ENCODE assay signal across 12 cellular contexts in the genomic region with DNA sequence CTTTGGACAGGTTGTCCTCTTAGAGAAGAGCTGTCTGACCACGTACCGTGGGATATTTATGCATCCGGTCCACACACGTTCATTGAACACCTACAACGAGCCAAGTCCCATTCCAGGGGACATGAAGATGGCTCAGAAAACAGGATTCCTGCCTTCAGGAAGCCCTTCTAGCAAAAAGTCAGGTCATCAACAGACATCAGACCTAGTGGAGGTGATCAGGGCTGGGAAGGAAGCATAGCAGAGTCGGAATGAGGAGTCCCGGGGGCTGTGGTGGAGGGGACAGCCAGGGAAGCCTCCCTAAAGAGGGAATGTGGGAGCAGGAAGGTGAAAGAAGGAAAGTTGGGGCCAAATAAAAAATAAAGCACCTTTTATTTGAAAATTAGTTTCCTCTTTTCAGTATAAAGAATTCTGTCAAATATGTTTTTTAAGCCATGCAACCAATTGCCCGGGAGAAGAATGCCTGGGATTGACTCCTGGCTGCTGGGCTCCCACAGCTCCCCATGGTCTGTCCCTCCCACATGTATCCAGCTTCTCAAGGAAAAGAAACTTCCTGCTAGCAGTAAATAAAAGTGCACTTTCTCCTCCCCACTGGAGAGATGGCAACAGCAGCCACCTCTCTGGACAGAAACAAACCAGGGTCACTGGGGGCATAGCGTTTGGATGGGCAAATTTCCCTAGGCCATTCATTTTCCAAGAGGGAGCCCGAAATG.
DNase-seq lines count a peak whose midpoint lies in the region; ATAC-seq and TF ChIP-seq lines count a peak whose summit lies in the region.
"Had no signal": no experiment of that assay in that cellular context is flagged by ENCODE, and none has a peak within 500 bp of the region (broad histone marks: within the 10 kb centered on the region; RNA-seq: fewer than 3 reads in every experiment).

No MANE protein-coding gene starts in this region.

- DNase-seq in MCF 10A (ENCODE audit: unreplicated experiment): no peak
- no peak for DNase-seq in mammary epithelial cell
- DNase-seq in osteoblast (ENCODE audit: insufficient read length, low spot score, missing footprints): peak; percentile 50
- DNase-seq in ureter (ENCODE audit: low spot score): peak; percentile 15
- DNase-seq in NAMALWA (ENCODE audit: low spot score): no peak
- DNase-seq in NCI-H146 treated with DMSO at 0.1 percent for 48 hours (lab: John Stamatoyannopoulos, UW; ENCODE audit: unreplicated experiment): no peak
- DNase-seq: NCI-H2081 had no signal

- no peak overlapping the region for H3K4me3 ChIP-seq in mammary epithelial cell (replicated peaks in 1 of 3; ENCODE audit: insufficient read depth in 1 of 3, low read depth in 2 of 3, low read length in 3 of 3)
- H3K4me3 ChIP-seq in osteoblast (ENCODE audit: insufficient read depth, low read length): no peak overlapping the region
- H3K4me3 ChIP-seq: K562 had no signal

- H3K9ac ChIP-seq in mammary epithelial cell (ENCODE audit: insufficient read depth, low read length): no peak overlapping the region

- peaks cover 22% of the 10 kb centered on the region for H3K4me1 Mint-ChIP-seq in MCF 10A (ENCODE audit: insufficient read depth, unreplicated experiment)

- no peak for ATAC-seq in GM18519 (IDR thresholded peaks at IDR 0.05; ENCODE audit: low FRiP score, unreplicated experiment)
- ATAC-seq: K562 had no signal

- POLR2A ChIA-PET in MCF 10A (lab: Yijun Ruan, JAX): interaction anchor here (0.6 kb wide), 1 partner anchor 238 kb away, joined by 3 read pairs; no protein-coding TSS in a partner anchor

- BruUV-seq in MCF 10A (replicated peaks; lab: Mats Ljungman, UMichigan) (no TSS peak), mammary epithelial cell (replicated peaks; lab: Mats Ljungman, UMichigan) (no TSS peak)

- H3K4me1 ChIP-seq in mammary epithelial cell (ENCODE audit: insufficient read depth, low read length): peaks cover 6% of the 10 kb centered on the region
- peaks cover 20% of the 10 kb centered on the region for H3K4me1 ChIP-seq in osteoblast (ENCODE audit: insufficient read depth, low read length)

- H3K36me3 ChIP-seq in mammary epithelial cell (ENCODE audit: insufficient read depth, low read length) (no peaks in the 10 kb centered on the region), osteoblast (ENCODE audit: insufficient read depth, low read length) (peaks cover 11% of the 10 kb centered on the region)

- no peak for TF ChIP-seq CTCF in MCF 10A (IDR thresholded peaks at IDR 0.05; ENCODE audit: unreplicated experiment)
- no peak for TF ChIP-seq CTCF in mammary epithelial cell (conservative IDR thresholded peaks at IDR 0.05 in 1 of 2, IDR thresholded peaks at IDR 0.05 in 1 of 2; ENCODE audit: extremely low read depth in 1 of 2, insufficient read depth in 1 of 2, low read depth in 1 of 2, low read length in 2 of 2)
- no peak for TF ChIP-seq CTCF in osteoblast (IDR thresholded peaks at IDR 0.05; ENCODE audit: extremely low read depth, low read depth, low read length)

- no peak overlapping the region for H3K4me2 ChIP-seq in mammary epithelial cell (ENCODE audit: insufficient read depth, low read depth, low read length)
- peak overlapping the region; percentile 31 for H3K4me2 ChIP-seq in osteoblast (ENCODE audit: insufficient read depth, low read length)

- no peaks in the 10 kb centered on the region for H3K9me3 ChIP-seq in mammary epithelial cell (replicated peaks; ENCODE audit: insufficient read depth, low read length)
- no peaks in the 10 kb centered on the region for H3K9me3 ChIP-seq in osteoblast (ENCODE audit: low read depth, low read length)

- H3K4me3 Mint-ChIP-seq in MCF 10A (ENCODE audit: unreplicated experiment): no peak overlapping the region
- H3K4me3 Mint-ChIP-seq: brain had no signal

- H2AFZ ChIP-seq in mammary epithelial cell (ENCODE audit: low read depth, low read length) (no peak overlapping the region), osteoblast (ENCODE audit: low read length) (no peak overlapping the region)

- no peak overlapping the region for H3K27ac ChIP-seq in mammary epithelial cell (ENCODE audit: insufficient read depth, low read depth, low read length)
- H3K27ac ChIP-seq in cingulate gyrus (ENCODE audit: low read depth, low read length): peak overlapping the region; percentile 67
- H3K27ac ChIP-seq in osteoblast (ENCODE audit: low read depth, low read length): peak overlapping the region; percentile 62

- intact Hi-C loops in MCF 10A (cut with micrococcal nuclease) (no loop called here), mammary epithelial cell (cut with micrococcal nuclease) (no loop called here)

- H3K27me3 ChIP-seq in mammary epithelial cell (ENCODE audit: insufficient read depth, low read length) (no peaks in the 10 kb centered on the region), osteoblast (ENCODE audit: insufficient read depth, low read length) (no peaks in the 10 kb centered on the region)

- CTCF ChIA-PET in MCF 10A (lab: Yijun Ruan, JAX) (interaction anchor here (0.7 to 2.0 kb wide), 2 partner anchors 14 to 1683 kb away, joined by 3 to 4 read pairs; no protein-coding TSS in a partner anchor), mammary epithelial cell (lab: Charles Lee; ENCODE audit: low non-redundant PET) (no interaction called here)

- no peaks in the 10 kb centered on the region for H3K9me3 Mint-ChIP-seq in MCF 10A (ENCODE audit: unreplicated experiment)
- H3K9me3 Mint-ChIP-seq: brain, T-cell had no signal

- dilution Hi-C loops in mammary epithelial cell (cut with HindIII; ENCODE audit: low sequenced_read_pairs): no loop called here

- WGBS in mammary epithelial cell (ENCODE audit: low coverage, missing lambda C conversion rate): 85% methylated on average over 10 of the region's 10 CpGs

- H3K79me2 ChIP-seq in mammary epithelial cell (ENCODE audit: insufficient read depth, low read length) (no peaks in the 10 kb centered on the region), osteoblast (ENCODE audit: insufficient read depth, low read length) (no peaks in the 10 kb centered on the region)

- peaks cover 20% of the 10 kb centered on the region for H3K36me3 Mint-ChIP-seq in MCF 10A (ENCODE audit: insufficient read depth, unreplicated experiment)
- H3K36me3 Mint-ChIP-seq: T-cell had no signal

- H4K20me1 ChIP-seq in mammary epithelial cell (ENCODE audit: insufficient read depth, low read length): no peaks in the 10 kb centered on the region
- H4K20me1 ChIP-seq in osteoblast (ENCODE audit: insufficient read depth, low read length): no peaks in the 10 kb centered on the region

- H3K27ac Mint-ChIP-seq in MCF 10A (ENCODE audit: low read depth, unreplicated experiment): peak overlapping the region; percentile 67

- no peaks in the 10 kb centered on the region for H3K27me3 Mint-ChIP-seq in MCF 10A (ENCODE audit: insufficient read depth, unreplicated experiment)
- H3K27me3 Mint-ChIP-seq: brain, T-cell had no signal

- in situ Hi-C loops in mammary epithelial cell (cut with MboI; ENCODE audit: low sequenced_read_pairs in 2 of 2): no loop called here

Comparison
In these comparisons a context has a peak if more than half of its experiments do, and no peak if none do; other contexts are left out.
1. DNase-seq: peak in osteoblast (single experiment) and ureter (single experiment); none in MCF 10A (single experiment), mammary epithelial cell (single experiment), NAMALWA (single experiment) and NCI-H146 treated with DMSO at 0.1 percent for 48 hours (single experiment).